ENCODE assay signal across 1 cellular context in genomic region chr7:79090543-79090942, GRCh38.
TF ChIP-seq lines count a peak whose summit lies in the region.

No MANE protein-coding gene starts in this region.

TF ChIP-seq in IMR-90, 13 proteins besides CTCF, POLR2A, EP300 and RAD21 (continued from another document):
- TF ChIP-seq ELK1 (IDR thresholded peaks at IDR 0.05; ENCODE audit: borderline replicate concordance, low read depth, low read length) (no peak), NFE2L2 (IDR thresholded peaks at IDR 0.05; ENCODE audit: low read depth, low read length) (no peak), MAFK (IDR thresholded peaks at IDR 0.05; ENCODE audit: low read depth, low read length) (no peak), RFX5 (IDR thresholded peaks at IDR 0.05; ENCODE audit: low read depth, low read length) (no peak), MXI1 (IDR thresholded peaks at IDR 0.05; ENCODE audit: borderline replicate concordance, low read depth, low read length) (no peak), BHLHE40 (IDR thresholded peaks at IDR 0.05; ENCODE audit: low read depth, low read length) (no peak), RCOR1 (IDR thresholded peaks at IDR 0.05; ENCODE audit: insufficient replicate concordance, low read length) (no peak)
